In the genomic region with DNA sequence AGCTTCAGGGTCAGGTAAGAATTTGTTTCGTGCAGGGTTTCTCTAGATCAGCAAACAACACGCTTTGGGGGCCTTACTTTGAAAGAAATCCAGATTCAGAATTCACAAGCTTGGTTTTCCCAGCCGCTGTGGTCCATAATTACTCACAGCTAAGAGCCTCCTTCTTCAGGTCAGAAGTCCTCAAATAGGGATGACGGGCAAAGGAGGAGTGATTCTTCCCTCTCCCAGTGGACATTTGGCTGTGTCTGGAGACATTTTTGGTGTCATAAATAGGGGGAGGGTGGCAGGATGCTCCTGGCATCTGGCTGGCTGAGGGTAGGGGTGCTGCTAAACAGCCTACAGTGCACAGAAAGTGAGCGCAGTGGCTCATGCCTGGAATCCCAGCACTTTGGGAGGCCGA, we compare ENCODE assay signal across 30 cellular contexts. TPM values are rescaled to one million over a fixed set of nuclear protein-coding genes. Genes with fewer than 3 reads are reported as not detected.
DNase-seq lines count a peak whose midpoint lies in the region; ATAC-seq, FAIRE-seq and TF ChIP-seq lines count a peak whose summit lies in the region.
"Had no signal": no experiment of that assay in that cellular context is flagged by ENCODE, and none has a peak within 500 bp of the region (broad histone marks: within the 10 kb centered on the region; RNA-seq: fewer than 3 reads in every experiment).

No MANE protein-coding gene starts in this region.

- H3K9me3 ChIP-seq in HepG2 (ENCODE audit: low read length): peaks cover 12% of the 10 kb centered on the region
- no peaks in the 10 kb centered on the region for H3K9me3 ChIP-seq in right lobe of liver
- H3K9me3 ChIP-seq in H1 (ENCODE audit: insufficient read depth in 2 of 2, low read depth in 1 of 2, low read length in 1 of 2): peaks cover 2 to 7% of the 10 kb centered on the region in 2 experiments; a peak in 3 of 4 replicates
- H3K9me3 ChIP-seq in osteoblast (ENCODE audit: low read depth, low read length): peaks cover 3% of the 10 kb centered on the region
- H3K9me3 ChIP-seq: BE2C, Caco-2 had no signal

- BruUV-seq in HepG2 (replicated peaks; lab: Mats Ljungman, UMichigan): no TSS peak

- H3K79me2 ChIP-seq in HepG2 (ENCODE audit: insufficient read depth, low read length): no peaks in the 10 kb centered on the region
- H3K79me2 ChIP-seq in H1 (ENCODE audit: control insufficient read depth in 1 of 2, insufficient read depth in 2 of 2, low read length in 2 of 2): no peaks in the 10 kb centered on the region
- H3K79me2 ChIP-seq in osteoblast (ENCODE audit: insufficient read depth, low read length): no peaks in the 10 kb centered on the region

- H2AFZ ChIP-seq in HepG2 (ENCODE audit: low read length): no peak overlapping the region
- H2AFZ ChIP-seq in H1 (ENCODE audit: low read length): no peak overlapping the region
- no peak overlapping the region for H2AFZ ChIP-seq in osteoblast (ENCODE audit: low read length)

- H4K5ac ChIP-seq in H1 (ENCODE audit: insufficient read length, low read depth, low read length): no peak overlapping the region

- H2BK20ac ChIP-seq in H1 (ENCODE audit: low read length): no peak overlapping the region

- no peak overlapping the region; the same call in 1 of the 2 replicates for H2AK5ac ChIP-seq in H1 (ENCODE audit: low read depth, low read length)

- no peak overlapping the region for H3K4ac ChIP-seq in H1 (replicated peaks; ENCODE audit: insufficient read length, low read depth, low read length)

- TF ChIP-seq RAD21 in HepG2 (CRISPR knock-in tag; IDR thresholded peaks at IDR 0.05): no peak
- TF ChIP-seq RAD21 in H1 (IDR thresholded peaks at IDR 0.05 in 1 of 2, conservative IDR thresholded peaks at IDR 0.05 in 1 of 2; ENCODE audit: low read depth in 2 of 2, low read length in 2 of 2): no peak

- TF ChIP-seq EP300 in HepG2 (IDR thresholded peaks at IDR 0.05; ENCODE audit: low read depth in 2 of 2, low read length in 2 of 2): no peak
- TF ChIP-seq EP300 in HepG2 (CRISPR knock-in tag; IDR thresholded peaks at IDR 0.05; ENCODE audit: borderline replicate concordance): no peak
- TF ChIP-seq EP300 in H1 (IDR thresholded peaks at IDR 0.05; ENCODE audit: borderline replicate concordance in 1 of 2, low read depth in 2 of 2, low read length in 2 of 2): no peak

- peaks cover under 1 to 7% of the 10 kb centered on the region in 2 experiments; a peak in 4 of 5 replicates for H3K27me3 ChIP-seq in HepG2 (ENCODE audit: control insufficient read depth in 1 of 2, insufficient read depth in 2 of 2, low read length in 2 of 2)
- H3K27me3 ChIP-seq in right lobe of liver: no peaks in the 10 kb centered on the region
- no peaks in the 10 kb centered on the region; a peak in 1 of 7 replicates for H3K27me3 ChIP-seq in H1 (replicated peaks in 1 of 4; ENCODE audit: control insufficient read depth in 3 of 4, extremely low read depth in 1 of 4, insufficient read depth in 3 of 4, low read length in 3 of 4)
- H3K27me3 ChIP-seq in osteoblast (ENCODE audit: insufficient read depth, low read length): no peaks in the 10 kb centered on the region
- H3K27me3 ChIP-seq: BE2C; BLaER1; BLaER1 treated with 17β-estradiol and CSF1 and Interleukin-3, amounts not matched to agents 10 nM and 100 nM had no signal

- H3K27ac ChIP-seq in HepG2 (ENCODE audit: extremely low read length, insufficient read depth, low read length) (no peak overlapping the region), right lobe of liver (no peak overlapping the region), H1 (ENCODE audit: low read depth, low read length) (no peak overlapping the region), osteoblast (ENCODE audit: low read depth, low read length) (no peak overlapping the region)
- H3K27ac ChIP-seq: 22Rv1; A549; BLaER1; BLaER1 treated with 17β-estradiol and CSF1 and Interleukin-3, amounts not matched to agents 10 nM and 100 nM; C4-2B had no signal

- intact Hi-C loops in HepG2 (cut with micrococcal nuclease; ENCODE audit: unreplicated experiment) (no loop called here), right lobe of liver (cut with DNase I) (no loop called here)

- TF ChIP-seq POLR2A in HepG2 (IDR thresholded peaks at IDR 0.05; ENCODE audit: insufficient read depth in 1 of 2, low read depth in 2 of 2, low read length in 2 of 2) (no peak), right lobe of liver (IDR thresholded peaks at IDR 0.05) (no peak), H1 (IDR thresholded peaks at IDR 0.05; ENCODE audit: control extremely low read depth in 1 of 2, low read depth in 2 of 2, low read length in 2 of 2) (no peak)

- no peak overlapping the region for H3K9ac ChIP-seq in HepG2 (ENCODE audit: insufficient read depth, low read depth, low read length)
- H3K9ac ChIP-seq in H1 (replicated peaks in 1 of 4; ENCODE audit: extremely low read depth in 1 of 4, low read depth in 3 of 4, low read length in 3 of 4): no peak overlapping the region
- H3K9ac ChIP-seq: BLaER1; BLaER1 treated with 17β-estradiol and CSF1 and Interleukin-3, amounts not matched to agents 10 nM and 100 nM had no signal

- in situ Hi-C loops in HepG2 (cut with HindIII; ENCODE audit: extremely low pct_ligation_motif_present, low pct_unique_long_range_greater_than_20kb): no loop called here

- H3K4me2 ChIP-seq in HepG2 (ENCODE audit: low read depth, low read length) (no peak overlapping the region), H1 (ENCODE audit: insufficient read depth in 1 of 2, low read depth in 2 of 2, low read length in 2 of 2) (no peak overlapping the region), osteoblast (ENCODE audit: insufficient read depth, low read length) (no peak overlapping the region)
- H3K4me2 ChIP-seq: A549; BLaER1; BLaER1 treated with 17β-estradiol and CSF1 and Interleukin-3, amounts not matched to agents 10 nM and 100 nM had no signal

- TF ChIP-seq CTCF in HepG2 (CRISPR knock-in tag; IDR thresholded peaks at IDR 0.05) (no peak), right lobe of liver (IDR thresholded peaks at IDR 0.05) (no peak), H1 (IDR thresholded peaks at IDR 0.05; ENCODE audit: control extremely low read depth in 1 of 3, insufficient read depth in 1 of 3, low read depth in 1 of 3, low read length in 3 of 3) (no peak), osteoblast (IDR thresholded peaks at IDR 0.05; ENCODE audit: extremely low read depth, low read depth, low read length) (no peak)

- H2BK5ac ChIP-seq in H1 (ENCODE audit: low read depth, low read length): no peak overlapping the region

- H3K36me3 ChIP-seq in HepG2 (replicated peaks in 1 of 2; ENCODE audit: control insufficient read depth in 1 of 2, insufficient read depth in 2 of 2, low read length in 2 of 2) (no peaks in the 10 kb centered on the region), right lobe of liver (no peaks in the 10 kb centered on the region), H1 (ENCODE audit: control insufficient read depth in 2 of 4, insufficient read depth in 4 of 4, low read length in 3 of 4) (no peaks in the 10 kb centered on the region), osteoblast (ENCODE audit: insufficient read depth, low read length) (no peaks in the 10 kb centered on the region)
- H3K36me3 ChIP-seq: BE2C; BLaER1 treated with 17β-estradiol and CSF1 and Interleukin-3, amounts not matched to agents 10 nM and 100 nM had no signal

- POLR2A ChIA-PET in HepG2 (lab: Yijun Ruan, JAX): no interaction called here
- POLR2A ChIA-PET in H1 (lab: Charles Lee; ENCODE audit: partially characterized antibody): interaction anchor here (0.9 kb wide), 1 partner anchor 77 kb away, joined by 3 read pairs; no protein-coding TSS in a partner anchor

- H3K18ac ChIP-seq in H1 (ENCODE audit: extremely low read depth, low read length): no peak overlapping the region

- H3K56ac ChIP-seq in H1 (replicated peaks; ENCODE audit: insufficient read length, low read depth, low read length): peak overlapping the region; percentile 2

- ATAC-seq in HepG2 (no peak), right lobe of liver (no peak), HG03432 (IDR thresholded peaks at IDR 0.05; ENCODE audit: unreplicated experiment) (no peak)
- ATAC-seq: A549; CD8-positive, alpha-beta T cell had no signal

- H2BK120ac ChIP-seq in H1 (replicated peaks; ENCODE audit: low read depth, low read length): no peak overlapping the region

- no peak overlapping the region for H3K14ac ChIP-seq in H1 (ENCODE audit: insufficient read length)

- H2BK15ac ChIP-seq in H1 (ENCODE audit: low read length): no peak overlapping the region

- CTCF ChIA-PET in HepG2 (lab: Yijun Ruan, JAX; ENCODE audit: low intra/inter-chr PET ratio, low total read pairs): no interaction called here
- CTCF ChIA-PET in H1 (lab: Charles Lee; ENCODE audit: partially characterized antibody): interaction anchor here (0.6 to 3.9 kb wide), 28 partner anchors 9 to 269 kb away, joined by 3 to 44 read pairs (median 4); a partner anchor contains a TSS

- no peaks in the 10 kb centered on the region for H4K20me1 ChIP-seq in HepG2 (ENCODE audit: insufficient read depth, low read length)
- peaks cover 0 to 2% of the 10 kb centered on the region in 2 experiments for H4K20me1 ChIP-seq in H1 (replicated peaks in 1 of 2; ENCODE audit: control insufficient read depth in 1 of 2, insufficient read depth in 2 of 2, low read length in 2 of 2)
- no peaks in the 10 kb centered on the region for H4K20me1 ChIP-seq in osteoblast (ENCODE audit: insufficient read depth, low read length)
- H4K20me1 ChIP-seq: BLaER1; BLaER1 treated with 17β-estradiol and CSF1 and Interleukin-3, amounts not matched to agents 10 nM and 100 nM had no signal

- no peak overlapping the region for H3K23ac ChIP-seq in H1 (ENCODE audit: insufficient read length)

- DNase-seq in HepG2 (ENCODE audit: low spot score) (no peak), right lobe of liver (no peak), H1 (ENCODE audit: low read depth in 1 of 2, low spot score in 2 of 2) (no peak), osteoblast (ENCODE audit: insufficient read length, low spot score, missing footprints) (peak; percentile 63), cerebellum (ENCODE audit: low spot score) (no peak)
- DNase-seq: 8988T; ACHN; AML-193; BE2C; C1 segment of cervical spinal cord; Caco-2; Calu3; CD4-positive, alpha-beta memory T cell; CD4-positive, alpha-beta T cell; CD4-positive, CD25-positive, alpha-beta regulatory T cell; CD8-positive, alpha-beta memory T cell; CD8-positive, alpha-beta T cell; DMS153; DMS53; DMS79 treated with DMSO at 0.1 percent for 48 hours; DND-41; EL had no signal

- 35% methylated on average over 6 of the region's 6 CpGs for WGBS in HepG2 (ENCODE audit: low lambda C conversion rate)
- 90% methylated on average over 5 of the region's 6 CpGs for WGBS in right lobe of liver (ENCODE audit: insufficient coverage, low coverage, low lambda C conversion rate, missing lambda C conversion rate)
- WGBS in H1 (ENCODE audit: extremely low coverage in 1 of 2, insufficient coverage in 1 of 2, insufficient read length in 1 of 2, insufficient replicate concordance in 2 of 2, low coverage in 1 of 2, low lambda C conversion rate in 2 of 2, missing lambda C conversion rate in 1 of 2), 2 experiments: 91% methylated on average over 6 of the region's 6 CpGs; no CpG with 5 or more reads in 1 of the 2 experiments

- no peak overlapping the region for H4K8ac ChIP-seq in H1 (ENCODE audit: extremely low read depth, insufficient read depth, low read length)

- H4K91ac ChIP-seq in H1 (replicated peaks; ENCODE audit: insufficient read length, low read length): no peak overlapping the region

- no peaks in the 10 kb centered on the region for H3K23me2 ChIP-seq in H1 (ENCODE audit: low read depth, low read length)

- H3K4me3 ChIP-seq in HepG2 (replicated peaks in 1 of 3; ENCODE audit: insufficient read depth in 1 of 3, low read depth in 2 of 3, low read length in 3 of 3) (no peak overlapping the region), right lobe of liver (no peak overlapping the region), H1 (ENCODE audit: extremely low read depth in 1 of 4, insufficient read depth in 2 of 4, low read depth in 3 of 4, low read length in 4 of 4) (no peak overlapping the region), osteoblast (ENCODE audit: insufficient read depth, low read length) (no peak overlapping the region)
- H3K4me3 ChIP-seq: A549; BLaER1; BLaER1 treated with 17β-estradiol and CSF1 and Interleukin-3, amounts not matched to agents 10 nM and 100 nM had no signal

- no peak overlapping the region for H2BK12ac ChIP-seq in H1 (ENCODE audit: low read depth, low read length)

- no peaks in the 10 kb centered on the region for H3K79me1 ChIP-seq in H1 (ENCODE audit: low read depth, low read length)

- FAIRE-seq in HepG2 (lab: Jason Lieb, UNC): no peak
- FAIRE-seq in H1 (lab: Jason Lieb, UNC): no peak
- FAIRE-seq: A204.1, A549, D721Med had no signal

- H3K4me1 ChIP-seq in HepG2 (ENCODE audit: insufficient read depth, low read length): peaks cover 56% of the 10 kb centered on the region
- H3K4me1 ChIP-seq in right lobe of liver: peaks cover 0 to 14% (median 0%) of the 10 kb centered on the region in 4 donors
- H3K4me1 ChIP-seq in H1 (replicated peaks in 1 of 4; ENCODE audit: control insufficient read depth in 3 of 4, insufficient read depth in 4 of 4, low read length in 3 of 4): peaks cover 0 to 10% (median 7%) of the 10 kb centered on the region in 4 experiments; a peak in 6 of 7 replicates
- peaks cover 9% of the 10 kb centered on the region for H3K4me1 ChIP-seq in osteoblast (ENCODE audit: insufficient read depth, low read length)
- H3K4me1 ChIP-seq: BE2C, Caco-2 had no signal

RNA-seq across cellular contexts. Expression of a gene that starts 48.6 kb away (rescaled TPM):
- total RNA-seq in HepG2 (2016; rRNA removed; fragmentation: Illumina TruSeq; extraction: Trizol) (173 and 177 TPM in 2 replicates), right lobe of liver (10 to 100 TPM; 46.8 to 55.8 (median 49.1) TPM), osteoblast (46.0 and 51.4 TPM in 2 replicates), cerebellum (108 TPM)
- total RNA-seq in HepG2 (2016; cell fraction: cytosol; rRNA removed; fragmentation: Illumina TruSeq; extraction: Trizol; ENCODE audit: low read depth): 42.2 and 47.1 TPM in 2 replicates
- 166 and 185 TPM in 2 replicates for total RNA-seq in HepG2 (2016; cell fraction: insoluble cytoplasmic fraction; rRNA removed; fragmentation: Illumina TruSeq; extraction: Trizol)
- 53.5 and 58.7 TPM in 2 replicates for total RNA-seq in HepG2 (2016; cell fraction: membrane; rRNA removed; fragmentation: Illumina TruSeq; extraction: Trizol)
- 231 and 239 TPM in 2 replicates for total RNA-seq in HepG2 (2016; cell fraction: nucleus; rRNA removed; fragmentation: Illumina TruSeq; extraction: Trizol)
- polyA plus RNA-seq in HepG2 (2011; rRNA removed) (52.5 and 58.4 TPM in 2 replicates), H1 (2011; rRNA removed) (21.3 and 22.8 TPM in 2 replicates)
- polyA plus RNA-seq in HepG2 (2011; cell fraction: cytosol; rRNA removed): 16.6 and 26.6 TPM in 2 replicates
- polyA plus RNA-seq in HepG2 (2011; cell fraction: nucleus; rRNA removed): 77.7 and 102 TPM in 2 replicates
- 151 and 152 TPM in 2 replicates for polyA plus RNA-seq in HepG2 (2012)
- 5.3 and 6.8 TPM in 2 replicates for polyA plus RNA-seq in HepG2 (2016; cell fraction: cytosol; fragmentation: Illumina TruSeq; extraction: Trizol; ENCODE audit: low read depth)
- 200 and 216 TPM in 2 replicates for polyA plus RNA-seq in HepG2 (2016; cell fraction: insoluble cytoplasmic fraction; fragmentation: Illumina TruSeq; extraction: Trizol; ENCODE audit: low read depth)
- 18.6 and 26.0 TPM in 2 replicates for polyA plus RNA-seq in HepG2 (2016; cell fraction: membrane; fragmentation: Illumina TruSeq; extraction: Trizol; ENCODE audit: low read depth)
- 243 and 249 TPM in 2 replicates for polyA plus RNA-seq in HepG2 (2016; cell fraction: nucleus; fragmentation: Illumina TruSeq; extraction: Trizol; ENCODE audit: insufficient read depth, low read depth)
- polyA minus RNA-seq in HepG2 (2011; rRNA and poly(A)+ RNA removed; ENCODE audit: low replicate concordance): 135 and 250 TPM in 2 replicates
- 49.2 and 87.1 TPM in 2 replicates for polyA minus RNA-seq in HepG2 (2011; cell fraction: cytosol; rRNA and poly(A)+ RNA removed)
- polyA minus RNA-seq in HepG2 (2011; cell fraction: nucleus; rRNA and poly(A)+ RNA removed): 329 and 403 TPM in 2 replicates
- 208 and 211 TPM in 2 replicates for total RNA-seq in H1 (2021; fragmentation: NEBNext Ultra II Directional; extraction: Animal tissue kit (Norgen Biotek cat#: 25700))
- polyA plus RNA-seq in H1 (2011; cell fraction: cytosol; rRNA removed): 30.9 TPM
- 117 TPM for polyA plus RNA-seq in H1 (2011; cell fraction: nucleus; rRNA removed)
- 91.3 to 141 TPM (median 111 TPM) in 4 replicates for polyA plus RNA-seq in H1 (2012, experiment 1 of 2)
- 7.7 TPM for polyA plus RNA-seq in H1 (2012, experiment 2 of 2)
- 77.1 TPM for polyA plus RNA-seq in H1 (2013, experiment 1 of 2)
- 78.8 TPM for polyA plus RNA-seq in H1 (2013, experiment 2 of 2)
- 157 and 170 TPM in 2 replicates for polyA minus RNA-seq in H1 (2011; rRNA and poly(A)+ RNA removed)
- polyA minus RNA-seq in H1 (2011; cell fraction: cytosol; rRNA and poly(A)+ RNA removed): 41.6 TPM
- polyA minus RNA-seq in H1 (2011; cell fraction: nucleus; rRNA and poly(A)+ RNA removed): 170 TPM
